8 cellular contexts compared by ENCODE assay signal in the genomic region with DNA sequence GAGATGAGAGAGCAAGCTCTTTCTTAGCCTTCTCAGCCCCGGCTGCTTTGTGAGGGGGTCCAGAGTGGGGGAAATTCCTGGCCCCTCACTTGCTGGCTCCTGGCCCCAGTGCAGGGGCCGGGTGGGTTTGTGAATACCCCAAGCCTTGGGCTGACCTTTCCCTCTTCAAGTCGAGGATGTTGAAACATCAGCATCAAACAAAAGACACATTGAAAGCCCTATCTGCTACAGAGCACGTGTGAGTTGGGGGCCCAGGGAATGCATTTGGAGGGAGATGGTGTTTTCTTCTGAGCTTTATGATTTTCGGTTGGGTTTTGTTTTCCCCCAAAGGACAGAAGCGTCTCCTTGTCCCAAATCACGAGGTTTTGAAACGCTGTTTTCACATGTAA. TPM values are rescaled to one million over a fixed set of nuclear protein-coding genes. Genes with fewer than 3 reads are reported as not detected.
A peak's percentile ranks its signal among the peaks of the same experiment; 100 is the strongest.
DNase-seq lines count a peak whose midpoint lies in the region; ATAC-seq lines count a peak whose summit lies in the region.

No MANE protein-coding gene starts in this region.

- no peaks in the 10 kb centered on the region for H3K36me3 Mint-ChIP-seq in activated naive CD4-positive, alpha-beta T cell treated with anti-CD3 and anti-CD28 coated beads, Interleukin-2, amount 50 U/mL, for 24 hours
- H3K36me3 Mint-ChIP-seq in central memory CD8-positive, alpha-beta T cell (ENCODE audit: insufficient read depth), result peaks cover 5% of the 10 kb centered on the region

- DNase-seq in activated naive CD4-positive, alpha-beta T cell treated with anti-CD3 and anti-CD28 coated beads, Interleukin-2, amount 50 U/mL, for 16 hours, result no peak
- no peak for DNase-seq in central memory CD8-positive, alpha-beta T cell (ENCODE audit: low spot score in 2 of 2)
- no peak for DNase-seq in NCI-H1930 (lab: John Stamatoyannopoulos, UW)

- H3K4me1 ChIP-seq in mononuclear cell (ENCODE audit: insufficient read depth, low read length) (peaks cover 73% of the 10 kb centered on the region), urinary bladder (ENCODE audit: insufficient read depth) (peaks cover 3% of the 10 kb centered on the region)

- H3K9me3 ChIP-seq in mononuclear cell (ENCODE audit: low read depth, low read length), result no peaks in the 10 kb centered on the region

- H3K4me1 Mint-ChIP-seq in activated naive CD4-positive, alpha-beta T cell treated with anti-CD3 and anti-CD28 coated beads, Interleukin-2, amount 50 U/mL, for 24 hours, result peaks cover 35% of the 10 kb centered on the region
- H3K4me1 Mint-ChIP-seq in central memory CD8-positive, alpha-beta T cell, result peaks cover 34% of the 10 kb centered on the region

- no peaks in the 10 kb centered on the region for H3K27me3 Mint-ChIP-seq in activated naive CD4-positive, alpha-beta T cell treated with anti-CD3 and anti-CD28 coated beads, Interleukin-2, amount 50 U/mL, for 24 hours
- no peaks in the 10 kb centered on the region for H3K27me3 Mint-ChIP-seq in central memory CD8-positive, alpha-beta T cell

- H3K4me3 ChIP-seq in mononuclear cell (ENCODE audit: low read length), result peak overlapping the region; percentile 88
- peak overlapping the region; percentile 82 for H3K4me3 ChIP-seq in urinary bladder (ENCODE audit: low read depth, low read length)

- 12% methylated on average over 8 of the region's 8 CpGs for WGBS in urinary bladder

- H3K9me3 Mint-ChIP-seq in activated naive CD4-positive, alpha-beta T cell treated with anti-CD3 and anti-CD28 coated beads, Interleukin-2, amount 50 U/mL, for 24 hours, result no peaks in the 10 kb centered on the region
- no peaks in the 10 kb centered on the region for H3K9me3 Mint-ChIP-seq in central memory CD8-positive, alpha-beta T cell

- no peaks in the 10 kb centered on the region for H3K36me3 ChIP-seq in urinary bladder (ENCODE audit: insufficient read depth)

- H3K27me3 ChIP-seq in mononuclear cell (ENCODE audit: insufficient read depth, low read length), result no peaks in the 10 kb centered on the region

- H3K4me3 Mint-ChIP-seq in activated naive CD4-positive, alpha-beta T cell treated with anti-CD3 and anti-CD28 coated beads, Interleukin-2, amount 50 U/mL, for 24 hours, result peak overlapping the region; percentile 76
- H3K4me3 Mint-ChIP-seq in central memory CD8-positive, alpha-beta T cell, result peak overlapping the region; percentile 89

- no peak overlapping the region for H3K27ac Mint-ChIP-seq in activated naive CD4-positive, alpha-beta T cell treated with anti-CD3 and anti-CD28 coated beads, Interleukin-2, amount 50 U/mL, for 24 hours
- H3K27ac Mint-ChIP-seq in central memory CD8-positive, alpha-beta T cell (ENCODE audit: low read depth), result no peak overlapping the region

- ATAC-seq in central memory CD8-positive, alpha-beta T cell (replicated peaks; ENCODE audit: extremely low read depth, poor library complexity, severe bottlenecking), result no peak
- ATAC-seq in HG02678 (IDR thresholded peaks at IDR 0.05; ENCODE audit: unreplicated experiment), result no peak
- ATAC-seq in activated CD4-positive, CD25-positive, alpha-beta regulatory T cell treated with anti-CD3 and anti-CD28 coated beads, Interleukin-2, amount 50 U/mL, for 24 hours, result no peak

- peak overlapping the region; percentile 89 for H3K27ac ChIP-seq in urinary bladder (ENCODE audit: low read depth)

RNA-seq across cellular contexts. Expression of gene ZMIZ1, which starts 2.8 kb away (rescaled TPM):
- 26.2 TPM for total RNA-seq in mononuclear cell
- total RNA-seq in urinary bladder, result 30.2 TPM
- 54.6 TPM for polyA plus RNA-seq in urinary bladder
